In the genomic region with DNA sequence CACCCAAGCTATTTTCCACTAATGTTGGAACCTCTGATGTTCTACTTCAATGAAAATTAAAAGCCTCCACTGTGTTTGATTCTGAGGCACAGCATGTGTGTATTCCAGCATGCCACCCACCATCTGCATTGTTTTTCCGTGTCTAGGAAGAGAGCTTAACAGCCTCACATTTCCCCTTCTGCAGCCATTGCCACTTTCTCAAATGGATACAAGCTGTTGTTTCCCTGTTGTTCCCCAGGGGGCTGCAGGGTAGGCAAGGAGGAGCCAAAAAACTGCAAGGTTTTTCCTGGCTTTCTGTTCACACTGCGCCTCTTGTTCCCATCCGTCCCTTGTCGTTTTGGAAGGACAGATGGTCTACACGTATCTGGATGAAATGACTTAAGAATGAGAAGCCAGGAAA, we compare ENCODE assay signal across 1 cellular context.
TF ChIP-seq lines count a peak whose summit lies in the region.

No MANE protein-coding gene starts in this region.

TF ChIP-seq in SK-N-SH, 30 proteins besides CTCF, POLR2A, EP300 and RAD21 (continued from another document):
- TF ChIP-seq, protein P1, sequence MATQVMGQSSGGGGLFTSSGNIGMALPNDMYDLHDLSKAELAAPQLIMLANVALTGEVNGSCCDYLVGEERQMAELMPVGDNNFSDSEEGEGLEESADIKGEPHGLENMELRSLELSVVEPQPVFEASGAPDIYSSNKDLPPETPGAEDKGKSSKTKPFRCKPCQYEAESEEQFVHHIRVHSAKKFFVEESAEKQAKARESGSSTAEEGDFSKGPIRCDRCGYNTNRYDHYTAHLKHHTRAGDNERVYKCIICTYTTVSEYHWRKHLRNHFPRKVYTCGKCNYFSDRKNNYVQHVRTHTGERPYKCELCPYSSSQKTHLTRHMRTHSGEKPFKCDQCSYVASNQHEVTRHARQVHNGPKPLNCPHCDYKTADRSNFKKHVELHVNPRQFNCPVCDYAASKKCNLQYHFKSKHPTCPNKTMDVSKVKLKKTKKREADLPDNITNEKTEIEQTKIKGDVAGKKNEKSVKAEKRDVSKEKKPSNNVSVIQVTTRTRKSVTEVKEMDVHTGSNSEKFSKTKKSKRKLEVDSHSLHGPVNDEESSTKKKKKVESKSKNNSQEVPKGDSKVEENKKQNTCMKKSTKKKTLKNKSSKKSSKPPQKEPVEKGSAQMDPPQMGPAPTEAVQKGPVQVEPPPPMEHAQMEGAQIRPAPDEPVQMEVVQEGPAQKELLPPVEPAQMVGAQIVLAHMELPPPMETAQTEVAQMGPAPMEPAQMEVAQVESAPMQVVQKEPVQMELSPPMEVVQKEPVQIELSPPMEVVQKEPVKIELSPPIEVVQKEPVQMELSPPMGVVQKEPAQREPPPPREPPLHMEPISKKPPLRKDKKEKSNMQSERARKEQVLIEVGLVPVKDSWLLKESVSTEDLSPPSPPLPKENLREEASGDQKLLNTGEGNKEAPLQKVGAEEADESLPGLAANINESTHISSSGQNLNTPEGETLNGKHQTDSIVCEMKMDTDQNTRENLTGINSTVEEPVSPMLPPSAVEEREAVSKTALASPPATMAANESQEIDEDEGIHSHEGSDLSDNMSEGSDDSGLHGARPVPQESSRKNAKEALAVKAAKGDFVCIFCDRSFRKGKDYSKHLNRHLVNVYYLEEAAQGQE (IDR thresholded peaks at IDR 0.05; ENCODE audit: low read depth, low read length): no peak
- TF ChIP-seq TAF1 (IDR thresholded peaks at IDR 0.05; ENCODE audit: borderline replicate concordance, low read depth, low read length) (no peak), MAX (IDR thresholded peaks at IDR 0.05; ENCODE audit: low read depth) (no peak), ZBTB33 (IDR thresholded peaks at IDR 0.05; ENCODE audit: borderline replicate concordance, low read depth) (no peak), JUND (IDR thresholded peaks at IDR 0.05) (no peak), MXI1 (IDR thresholded peaks at IDR 0.05; ENCODE audit: low read depth, low read length) (no peak)
